Comparison of ENCODE assay signal across 13 cellular contexts in the genomic region with DNA sequence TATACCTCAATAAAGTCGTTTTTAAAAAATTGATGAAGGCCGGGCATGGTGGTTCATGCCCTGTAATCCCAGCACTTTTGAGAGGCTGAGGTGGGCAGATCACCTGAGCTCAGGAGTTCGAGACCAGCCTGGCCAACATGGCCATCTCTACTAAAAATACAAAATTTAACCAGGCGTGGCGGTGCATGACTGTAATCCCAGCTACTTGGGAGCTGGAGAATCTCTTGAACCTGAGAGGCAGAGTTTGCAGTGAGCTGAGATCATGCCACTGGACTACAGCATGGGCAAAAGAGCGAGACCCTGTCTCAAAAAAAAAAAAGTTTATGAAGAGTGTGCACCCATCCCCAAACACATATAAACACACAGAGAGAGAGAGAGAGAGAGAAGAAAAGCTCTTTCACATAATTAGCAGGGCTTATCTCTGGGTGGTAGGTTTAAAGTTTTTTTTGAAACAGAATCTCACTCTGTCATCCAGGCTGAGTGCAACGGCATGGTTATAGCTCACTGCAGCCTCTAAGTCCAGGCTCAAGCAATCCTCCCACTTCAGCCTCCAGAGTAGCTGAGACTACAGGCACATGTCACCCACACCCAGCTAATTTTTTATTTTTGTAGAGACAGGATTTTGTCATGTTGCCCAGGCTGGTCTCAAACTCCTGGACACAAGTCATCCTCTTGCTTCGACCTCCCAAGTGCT. TPM values are rescaled to one million over a fixed set of nuclear protein-coding genes. Genes with fewer than 3 reads are reported as not detected.
DNase-seq lines count a peak whose midpoint lies in the region; TF ChIP-seq lines count a peak whose summit lies in the region.
"Had no signal": no experiment of that assay in that cellular context is flagged by ENCODE, and none has a peak within 500 bp of the region (broad histone marks: within the 10 kb centered on the region; RNA-seq: fewer than 3 reads in every experiment).

No MANE protein-coding gene starts in this region.

- peak overlapping the region; percentile 76 for H3K27ac Mint-ChIP-seq in activated naive CD4-positive, alpha-beta T cell treated with anti-CD3 and anti-CD28 coated beads, Interleukin-2, amount 50 U/mL, for 24 hours

- intact Hi-C loops in esophagus muscularis mucosa (cut with DNase I) (no loop called here), thyroid gland (cut with DNase I) (no loop called here)

- H3K27ac ChIP-seq in SU-DHL-6 (ENCODE audit: low read depth, low read length) (peak overlapping the region; percentile 67), esophagus muscularis mucosa (replicated peaks in 1 of 4) (peak overlapping the region; percentile 95 to 100 (median 99)), thyroid gland (peak overlapping the region; percentile 89 to 99 (median 99))

- H3K27me3 Mint-ChIP-seq in activated naive CD4-positive, alpha-beta T cell treated with anti-CD3 and anti-CD28 coated beads, Interleukin-2, amount 50 U/mL, for 24 hours: no peaks in the 10 kb centered on the region

- H3K36me3 Mint-ChIP-seq in activated naive CD4-positive, alpha-beta T cell treated with anti-CD3 and anti-CD28 coated beads, Interleukin-2, amount 50 U/mL, for 24 hours: peaks cover 1% of the 10 kb centered on the region

- no peaks in the 10 kb centered on the region for H3K9me3 Mint-ChIP-seq in activated naive CD4-positive, alpha-beta T cell treated with anti-CD3 and anti-CD28 coated beads, Interleukin-2, amount 50 U/mL, for 24 hours

- H3K36me3 ChIP-seq in SU-DHL-6 (ENCODE audit: low read length) (no peaks in the 10 kb centered on the region), esophagus muscularis mucosa (peaks cover 0 to 4% (median 0%) of the 10 kb centered on the region in 4 donors), thyroid gland (no peaks in the 10 kb centered on the region)
- H3K36me3 ChIP-seq: ascending aorta, esophagus squamous epithelium had no signal

- H3K79me2 ChIP-seq in SU-DHL-6 (ENCODE audit: insufficient read depth, low read length): peaks cover 48% of the 10 kb centered on the region

- H3K27me3 ChIP-seq in SU-DHL-6 (ENCODE audit: low read length) (no peaks in the 10 kb centered on the region), esophagus muscularis mucosa (no peaks in the 10 kb centered on the region), thyroid gland (no peaks in the 10 kb centered on the region)
- H3K27me3 ChIP-seq: ascending aorta, esophagus squamous epithelium, upper lobe of left lung had no signal

- CTCF ChIA-PET in HEK293T (lab: Yijun Ruan, JAX): interaction anchor here (2.5 kb wide), 1 partner anchor 26 kb away, joined by 9 read pairs; no protein-coding TSS in a partner anchor

- peaks cover 80% of the 10 kb centered on the region for H3K4me1 Mint-ChIP-seq in activated naive CD4-positive, alpha-beta T cell treated with anti-CD3 and anti-CD28 coated beads, Interleukin-2, amount 50 U/mL, for 24 hours

- no peaks in the 10 kb centered on the region for H3K9me2 ChIP-seq in SU-DHL-6 (replicated peaks; ENCODE audit: insufficient read depth, low read length)

- 81% methylated on average over 8 of the region's 8 CpGs for whole genome bisulfite sequencing in esophagus muscularis mucosa
- WGBS in thyroid gland, 2 donors: 48 to 49% methylated on average over 8 of the region's 8 CpGs

- TF ChIP-seq POLR2A in esophagus muscularis mucosa (IDR thresholded peaks at IDR 0.05; ENCODE audit: low read depth) (no peak), thyroid gland (IDR thresholded peaks at IDR 0.05) (no peak)

- H3K9ac ChIP-seq in SU-DHL-6 (ENCODE audit: low read length): peak overlapping the region; percentile 89; the same call in 1 of the 2 replicates

- H3K4me3 ChIP-seq in SU-DHL-6 (ENCODE audit: insufficient read depth, low read length, poor library complexity, severe bottlenecking): no peak overlapping the region
- no peak overlapping the region for H3K4me3 ChIP-seq in esophagus muscularis mucosa
- H3K4me3 ChIP-seq in thyroid gland (replicated peaks in 1 of 3): no peak overlapping the region
- H3K4me3 ChIP-seq: ascending aorta, esophagus squamous epithelium, upper lobe of left lung had no signal

- peaks cover 53 to 90% (median 82%) of the 10 kb centered on the region in 4 donors for H3K4me1 ChIP-seq in esophagus muscularis mucosa
- H3K4me1 ChIP-seq in thyroid gland: peaks cover 45 to 60% of the 10 kb centered on the region in 2 donors

- H3K4me2 ChIP-seq in SU-DHL-6 (ENCODE audit: low read depth, low read length, poor library complexity, severe bottlenecking): peak overlapping the region; percentile 76

- H3K4me3 Mint-ChIP-seq in activated naive CD4-positive, alpha-beta T cell treated with anti-CD3 and anti-CD28 coated beads, Interleukin-2, amount 50 U/mL, for 24 hours: peak overlapping the region; percentile 92

- POLR2A ChIA-PET in HEK293T (lab: Yijun Ruan, JAX): interaction anchor here (8.1 kb wide), 1 partner anchor 17 kb away, joined by 369 read pairs; no protein-coding TSS in a partner anchor

- peaks cover 23% of the 10 kb centered on the region for H3F3A ChIP-seq in SU-DHL-6 (ENCODE audit: insufficient read depth)

- TF ChIP-seq CTCF in SU-DHL-6 (IDR thresholded peaks at IDR 0.05; ENCODE audit: insufficient read depth, low read length, poor library complexity, severe bottlenecking): no peak
- no peak for TF ChIP-seq CTCF in esophagus muscularis mucosa (IDR thresholded peaks at IDR 0.05)
- no peak for TF ChIP-seq CTCF in thyroid gland (IDR thresholded peaks at IDR 0.05)

- H3K9me3 ChIP-seq in SU-DHL-6 (ENCODE audit: insufficient read depth, low read length) (no peaks in the 10 kb centered on the region), esophagus muscularis mucosa (no peaks in the 10 kb centered on the region), thyroid gland (no peaks in the 10 kb centered on the region)
- H3K9me3 ChIP-seq: ascending aorta, esophagus squamous epithelium, upper lobe of left lung had no signal

- H4K20me1 ChIP-seq in SU-DHL-6 (ENCODE audit: low read depth, low read length): no peaks in the 10 kb centered on the region

- DNase-seq in activated naive CD4-positive, alpha-beta T cell treated with Interleukin-2 at 50 U/mL for 16 hours: no peak
- no peak for DNase-seq in esophagus muscularis mucosa (ENCODE audit: extremely low spot score)
- peak; percentile 54 to 64 for DNase-seq in thyroid gland
- DNase-seq in HEK293T (ENCODE audit: extremely low spot score): no peak
- DNase-seq in NCI-H510A treated with DMSO at 0.1 percent for 48 hours (lab: John Stamatoyannopoulos, UW): no peak
- no peak for DNase-seq in NCI-H446 (lab: John Stamatoyannopoulos, UW)
- DNase-seq: esophagus squamous epithelium; NCI-H187 treated with DMSO at 0.1 percent for 48 hours; stimulated activated CD4-positive, alpha-beta T cell treated with anti-CD3 and anti-CD28 coated beads, Interleukin-2, amount 100 ng/mL, for 48 hours; upper lobe of left lung had no signal

- no peak overlapping the region for H2AFZ ChIP-seq in SU-DHL-6 (ENCODE audit: low read depth, low read length, severe bottlenecking)

- TF ChIP-seq EP300 in esophagus muscularis mucosa (IDR thresholded peaks at IDR 0.05): no peak

TF ChIP-seq in HEK293T, 16 proteins besides CTCF, POLR2A, EP300 and RAD21:
- TF ChIP-seq SP1 (IDR thresholded peaks at IDR 0.05) (no peak), LEF1 (IDR thresholded peaks at IDR 0.05; ENCODE audit: borderline replicate concordance) (no peak), ZNF384 (IDR thresholded peaks at IDR 0.05) (no peak), BHLHE40 (IDR thresholded peaks at IDR 0.05; ENCODE audit: borderline replicate concordance) (no peak), L3MBTL2 (conservative IDR thresholded peaks at IDR 0.05) (no peak), FOXM1 (IDR thresholded peaks at IDR 0.05; ENCODE audit: borderline replicate concordance) (no peak), HDGF (IDR thresholded peaks at IDR 0.05; ENCODE audit: borderline replicate concordance) (no peak), TARDBP (IDR thresholded peaks at IDR 0.05) (no peak), CTBP1 (IDR thresholded peaks at IDR 0.05; ENCODE audit: borderline replicate concordance) (no peak), NFRKB (IDR thresholded peaks at IDR 0.05) (no peak), FOXK2 (IDR thresholded peaks at IDR 0.05) (no peak), ELF4 (IDR thresholded peaks at IDR 0.05) (no peak)
- TF ChIP-seq, protein P1, sequence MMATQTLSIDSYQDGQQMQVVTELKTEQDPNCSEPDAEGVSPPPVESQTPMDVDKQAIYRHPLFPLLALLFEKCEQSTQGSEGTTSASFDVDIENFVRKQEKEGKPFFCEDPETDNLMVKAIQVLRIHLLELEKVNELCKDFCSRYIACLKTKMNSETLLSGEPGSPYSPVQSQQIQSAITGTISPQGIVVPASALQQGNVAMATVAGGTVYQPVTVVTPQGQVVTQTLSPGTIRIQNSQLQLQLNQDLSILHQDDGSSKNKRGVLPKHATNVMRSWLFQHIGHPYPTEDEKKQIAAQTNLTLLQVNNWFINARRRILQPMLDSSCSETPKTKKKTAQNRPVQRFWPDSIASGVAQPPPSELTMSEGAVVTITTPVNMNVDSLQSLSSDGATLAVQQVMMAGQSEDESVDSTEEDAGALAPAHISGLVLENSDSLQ (IDR thresholded peaks at IDR 0.05): no peak

RNA-seq across cellular contexts. Expression of gene SREBF1, which starts 3.0 kb away (rescaled TPM):
- total RNA-seq in esophagus muscularis mucosa: 10 to 100 TPM; 28.1 to 62.6 (median 39.7) TPM
- total RNA-seq in thyroid gland: 10 to 100 TPM; 44.6 to 89.4 (median 63.0) TPM

Comparison
In these comparisons a context has a peak if more than half of its experiments do, and no peak if none do; other contexts are left out.
1. DNase-seq: peak in thyroid gland (2 of 2); none in activated naive CD4-positive, alpha-beta T cell treated with Interleukin-2 at 50 U/mL for 16 hours (single experiment), esophagus muscularis mucosa (single experiment), HEK293T (single experiment), NCI-H510A treated with DMSO at 0.1 percent for 48 hours (single experiment) and NCI-H446 (0 of 2).
2. Peak in every context shown above with its lines, with median percentiles within 50 percentile points of each other: H3K27ac ChIP-seq.